ENCODE assay signal across 8 cellular contexts in the genomic region with DNA sequence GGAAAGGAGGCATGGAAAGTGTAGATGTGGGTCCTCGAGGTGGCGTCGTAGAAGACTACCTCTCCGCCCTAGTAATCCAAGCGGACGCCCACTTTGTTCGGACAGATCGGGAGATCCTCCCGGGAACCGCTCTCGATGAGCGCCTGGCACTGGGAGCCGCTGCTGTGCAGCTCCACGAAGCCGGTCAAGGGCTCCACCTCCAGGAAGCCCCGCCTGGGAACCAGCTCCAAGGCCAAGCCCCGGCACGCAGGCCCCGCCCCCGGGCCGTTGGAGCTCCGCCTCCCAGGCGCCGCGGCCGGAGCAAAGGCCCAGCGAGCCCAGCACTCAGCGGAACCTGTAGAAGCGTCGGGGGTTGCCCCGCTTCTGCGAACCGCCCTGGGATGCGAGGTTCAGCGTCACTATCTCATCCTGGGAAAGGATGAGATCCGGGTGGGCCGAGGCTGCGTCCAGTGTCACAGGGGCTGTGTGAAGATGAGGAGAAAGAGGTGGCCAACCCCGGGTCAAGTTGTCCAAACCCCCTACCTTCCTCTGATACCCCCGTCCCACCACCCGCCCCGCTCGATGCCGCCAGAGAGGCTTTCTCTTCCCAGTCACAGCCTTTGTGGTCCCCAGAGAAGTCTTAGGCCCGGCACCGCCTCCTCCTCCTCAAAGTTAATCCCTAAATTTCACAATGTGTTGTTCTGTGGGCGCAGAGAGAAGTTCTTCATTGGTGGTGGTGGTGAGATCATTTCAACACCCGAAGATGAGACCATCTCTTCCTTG. TPM values are rescaled to one million over a fixed set of nuclear protein-coding genes. Genes with fewer than 3 reads are reported as not detected.
A peak's percentile ranks its signal among the peaks of the same experiment; 100 is the strongest.
DNase-seq lines count a peak whose midpoint lies in the region; ATAC-seq and TF ChIP-seq lines count a peak whose summit lies in the region.

No MANE protein-coding gene starts in this region.

- DNase-seq in COLO829 (ENCODE audit: low spot score) = peak; percentile 97
- peak; percentile 33 for DNase-seq in NCI-H2081 treated with DMSO at 0.1 percent for 48 hours (lab: John Stamatoyannopoulos, UW)
- peak; percentile 89 for DNase-seq in WTC11 (ENCODE audit: low spot score)
- peak in 59 of 61 donors; percentile 9 to 87 (median 64) for DNase-seq in caudate nucleus (lab: John Stamatoyannopoulos, UW)
- peak; percentile 66 to 68 (median 66) for DNase-seq in immature natural killer cell

- no peaks in the 10 kb centered on the region for H3K9me3 ChIP-seq in skeletal muscle tissue (ENCODE audit: control insufficient read depth in 3 of 3, low read length in 3 of 3)

- H3K9ac ChIP-seq in skeletal muscle tissue (ENCODE audit: low read depth in 1 of 3, low read length in 3 of 3) = peak overlapping the region; percentile 54 to 69 (median 64)

- peak overlapping the region; percentile 80 for H3K4me3 Mint-ChIP-seq in WTC11
- H3K4me3 Mint-ChIP-seq in immature natural killer cell = peak overlapping the region; percentile 85 to 93 (median 87)

- H3K4me1 ChIP-seq in skeletal muscle tissue (ENCODE audit: control insufficient read depth in 3 of 3, insufficient read depth in 3 of 3, low read length in 3 of 3) = peaks cover 31 to 33% (median 33%) of the 10 kb centered on the region in 3 donors

- H3K9me3 Mint-ChIP-seq in WTC11 (no peaks in the 10 kb centered on the region), immature natural killer cell (no peaks in the 10 kb centered on the region)

- peaks cover 37 to 63% (median 56%) of the 10 kb centered on the region in 3 donors for H3K27me3 ChIP-seq in skeletal muscle tissue (ENCODE audit: control insufficient read depth in 3 of 3, insufficient read depth in 3 of 3, low read length in 3 of 3)

- POLR2A ChIA-PET in WTC11 (lab: Charles Lee) = interaction anchor here (1.0 to 1.2 kb wide), 3 partner anchors 27 to 111 kb away, joined by 3 to 7 read pairs (median 3); a partner anchor contains a TSS

- no peak for TF ChIP-seq CTCF in WTC11 (IDR thresholded peaks at IDR 0.05)

- H3K36me3 ChIP-seq in skeletal muscle tissue (ENCODE audit: control insufficient read depth in 3 of 3, insufficient read depth in 3 of 3, low read length in 3 of 3) = no peaks in the 10 kb centered on the region

- H3K27me3 Mint-ChIP-seq in WTC11 (ENCODE audit: low read depth) (peaks cover 85% of the 10 kb centered on the region), immature natural killer cell (ENCODE audit: low read depth in 3 of 3) (peaks cover 22 to 46% (median 29%) of the 10 kb centered on the region in 3 donors)

- H3K27ac Mint-ChIP-seq in WTC11 (no peak overlapping the region), immature natural killer cell (peak overlapping the region; percentile 28 to 88 (median 63))

- H3K4me1 Mint-ChIP-seq in WTC11 = peaks cover 30% of the 10 kb centered on the region
- peaks cover 36 to 42% of the 10 kb centered on the region in 2 donors for H3K4me1 Mint-ChIP-seq in immature natural killer cell

- CTCF ChIA-PET in WTC11 (lab: Charles Lee) = interaction anchor here (0.6 to 6.6 kb wide), 22 partner anchors 10 to 452 kb away, joined by 3 to 389 read pairs (median 4); a partner anchor contains a TSS

- ATAC-seq in GM21786 (IDR thresholded peaks at IDR 0.05; ENCODE audit: unreplicated experiment) = peak; percentile 63
- ATAC-seq in WTC11 = peak; percentile 88
- ATAC-seq in HG03175 (IDR thresholded peaks at IDR 0.05; ENCODE audit: unreplicated experiment) = no peak

- H3K27ac ChIP-seq in caudate nucleus (ENCODE audit: low read depth, low read length) = peak overlapping the region; percentile 49
- peak overlapping the region; percentile 40 for H3K27ac ChIP-seq in skeletal muscle tissue (ENCODE audit: low read depth, low read length)

- H3K36me3 Mint-ChIP-seq in WTC11 (no peaks in the 10 kb centered on the region), immature natural killer cell (no peaks in the 10 kb centered on the region)

- H3K4me3 ChIP-seq in skeletal muscle tissue (ENCODE audit: low read length in 3 of 3) = peak overlapping the region; percentile 61 to 76 (median 70)

TF ChIP-seq in WTC11, 78 proteins besides CTCF, POLR2A, EP300 and RAD21:
- no peak for TF ChIP-seq TEAD4 (CRISPR knock-in tag; IDR thresholded peaks at IDR 0.05)
- TF ChIP-seq, protein P1, sequence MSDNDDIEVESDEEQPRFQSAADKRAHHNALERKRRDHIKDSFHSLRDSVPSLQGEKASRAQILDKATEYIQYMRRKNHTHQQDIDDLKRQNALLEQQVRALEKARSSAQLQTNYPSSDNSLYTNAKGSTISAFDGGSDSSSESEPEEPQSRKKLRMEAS (CRISPR knock-in tag; IDR thresholded peaks at IDR 0.05) = peak; percentile 51; the same call in 1 of the 2 replicates
- no peak for TF ChIP-seq JAZF1 (CRISPR knock-in tag; IDR thresholded peaks at IDR 0.05)
- TF ChIP-seq, protein P2, sequence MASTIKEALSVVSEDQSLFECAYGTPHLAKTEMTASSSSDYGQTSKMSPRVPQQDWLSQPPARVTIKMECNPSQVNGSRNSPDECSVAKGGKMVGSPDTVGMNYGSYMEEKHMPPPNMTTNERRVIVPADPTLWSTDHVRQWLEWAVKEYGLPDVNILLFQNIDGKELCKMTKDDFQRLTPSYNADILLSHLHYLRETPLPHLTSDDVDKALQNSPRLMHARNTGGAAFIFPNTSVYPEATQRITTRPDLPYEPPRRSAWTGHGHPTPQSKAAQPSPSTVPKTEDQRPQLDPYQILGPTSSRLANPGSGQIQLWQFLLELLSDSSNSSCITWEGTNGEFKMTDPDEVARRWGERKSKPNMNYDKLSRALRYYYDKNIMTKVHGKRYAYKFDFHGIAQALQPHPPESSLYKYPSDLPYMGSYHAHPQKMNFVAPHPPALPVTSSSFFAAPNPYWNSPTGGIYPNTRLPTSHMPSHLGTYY (CRISPR knock-in tag; IDR thresholded peaks at IDR 0.05) = no peak
- TF ChIP-seq, protein P3, sequence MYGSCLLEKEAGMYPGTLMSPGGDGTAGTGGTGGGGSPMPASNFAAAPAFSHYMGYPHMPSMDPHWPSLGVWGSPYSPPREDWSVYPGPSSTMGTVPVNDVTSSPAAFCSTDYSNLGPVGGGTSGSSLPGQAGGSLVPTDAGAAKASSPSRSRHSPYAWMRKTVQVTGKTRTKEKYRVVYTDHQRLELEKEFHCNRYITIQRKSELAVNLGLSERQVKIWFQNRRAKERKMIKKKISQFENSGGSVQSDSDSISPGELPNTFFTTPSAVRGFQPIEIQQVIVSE (CRISPR knock-in tag; IDR thresholded peaks at IDR 0.05; ENCODE audit: borderline replicate concordance) = no peak
- TF ChIP-seq FOXK1 (CRISPR knock-in tag; IDR thresholded peaks at IDR 0.05) = no peak
- TF ChIP-seq IRF2 (CRISPR knock-in tag; IDR thresholded peaks at IDR 0.05; ENCODE audit: borderline replicate concordance, low read depth) = no peak
- no peak for TF ChIP-seq PRRX2 (CRISPR knock-in tag; IDR thresholded peaks at IDR 0.05)
- TF ChIP-seq KAT7 (CRISPR knock-in tag; IDR thresholded peaks at IDR 0.05; ENCODE audit: borderline replicate concordance) = 0 out of 2 replicates have a peak, but pooled peaks have one; percentile 54
- no peak for TF ChIP-seq OVOL2 (CRISPR knock-in tag; IDR thresholded peaks at IDR 0.05; ENCODE audit: borderline replicate concordance)
- no peak for TF ChIP-seq FOXP1 (CRISPR knock-in tag; IDR thresholded peaks at IDR 0.05; ENCODE audit: borderline replicate concordance)
- TF ChIP-seq ESRRA (CRISPR knock-in tag; IDR thresholded peaks at IDR 0.05; ENCODE audit: borderline replicate concordance) = 0 out of 2 replicates have a peak, but pooled peaks have one; percentile 47
- no peak for TF ChIP-seq ZNF232 (CRISPR knock-in tag; IDR thresholded peaks at IDR 0.05)
- peak; percentile 75 for TF ChIP-seq GABPB1 (CRISPR knock-in tag; IDR thresholded peaks at IDR 0.05)
- TF ChIP-seq NR3C1 (CRISPR knock-in tag; conservative IDR thresholded peaks at IDR 0.05; ENCODE audit: low read depth) = no peak
- TF ChIP-seq, protein P4, sequence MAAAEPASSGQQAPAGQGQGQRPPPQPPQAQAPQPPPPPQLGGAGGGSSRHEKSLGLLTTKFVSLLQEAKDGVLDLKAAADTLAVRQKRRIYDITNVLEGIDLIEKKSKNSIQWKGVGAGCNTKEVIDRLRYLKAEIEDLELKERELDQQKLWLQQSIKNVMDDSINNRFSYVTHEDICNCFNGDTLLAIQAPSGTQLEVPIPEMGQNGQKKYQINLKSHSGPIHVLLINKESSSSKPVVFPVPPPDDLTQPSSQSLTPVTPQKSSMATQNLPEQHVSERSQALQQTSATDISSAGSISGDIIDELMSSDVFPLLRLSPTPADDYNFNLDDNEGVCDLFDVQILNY (CRISPR knock-in tag; IDR thresholded peaks at IDR 0.05) = peak; percentile 30; the same call in 1 of the 2 replicates
- TF ChIP-seq RELA (CRISPR knock-in tag; IDR thresholded peaks at IDR 0.05; ENCODE audit: borderline replicate concordance) = peak; percentile 64; the same call in 1 of the 2 replicates
- TF ChIP-seq GRHL2 (CRISPR knock-in tag; IDR thresholded peaks at IDR 0.05; ENCODE audit: insufficient replicate concordance, severe bottlenecking) = no peak
- TF ChIP-seq ZNF138 (CRISPR knock-in tag; conservative IDR thresholded peaks at IDR 0.05) = no peak

RNA-seq across cellular contexts. Expression of a gene that starts 10.8 kb away (rescaled TPM):
- total RNA-seq in WTC11 (2021) = 0.11 to 0.16 TPM (median 0.13 TPM) in 3 replicates
- not detected for polyA plus RNA-seq in immature natural killer cell
- not detected for total RNA-seq in skeletal muscle tissue

RNA-seq across cellular contexts. Expression of a gene that starts 26.6 kb away (rescaled TPM):
- 4.2 to 5.1 TPM (median 4.5 TPM) in 3 replicates for total RNA-seq in WTC11 (2021)
- polyA plus RNA-seq in immature natural killer cell = not detected
- total RNA-seq in skeletal muscle tissue = not detected

RNA-seq across cellular contexts. Expression of a gene that starts 33.8 kb away (rescaled TPM):
- total RNA-seq in WTC11 (2021) = not detected in 3 replicates
- polyA plus RNA-seq in immature natural killer cell = not detected
- total RNA-seq in skeletal muscle tissue = not detected

RNA-seq across cellular contexts. Expression of a gene that starts 35.1 kb away (rescaled TPM):
- total RNA-seq in WTC11 (2021) = 25.0 to 28.4 TPM (median 27.7 TPM) in 3 replicates
- polyA plus RNA-seq in immature natural killer cell = 100 to 1,000 TPM in 1 of 3 donors, 10 to 100 TPM in 2; 72.9 to 129 (median 98.8) TPM
- total RNA-seq in skeletal muscle tissue = 6.8 TPM

RNA-seq across cellular contexts. Expression of a gene that starts 41.1 kb away (rescaled TPM):
- 37.7 to 39.6 TPM (median 38.8 TPM) in 3 replicates for total RNA-seq in WTC11 (2021)
- polyA plus RNA-seq in immature natural killer cell = 100 to 1,000 TPM in 1 of 3 donors, 10 to 100 TPM in 2; 68.8 to 114 (median 87.2) TPM
- total RNA-seq in skeletal muscle tissue = 31.8 TPM

Comparison
In these comparisons a context has a peak if more than half of its experiments do, and no peak if none do; other contexts are left out.
1. DNase-seq: peak in every context shown above with its lines; median percentile 97 in COLO829; 89 in WTC11; 66 in immature natural killer cell; 64 in caudate nucleus; 33 in NCI-H2081 treated with DMSO at 0.1 percent for 48 hours.